In genomic region chr6:119484598-119484997, GRCh38 we compare ENCODE assay signal across 15 cellular contexts.
DNase-seq lines count a peak whose midpoint lies in the region; ATAC-seq and TF ChIP-seq lines count a peak whose summit lies in the region.
"Had no signal": no experiment of that assay in that cellular context is flagged by ENCODE, and none has a peak within 500 bp of the region (broad histone marks: within the 10 kb centered on the region; RNA-seq: fewer than 3 reads in every experiment).

No MANE protein-coding gene starts in this region.

- H3K4me1 ChIP-seq in mucosa of descending colon (ENCODE audit: low read depth) (peaks cover 18% of the 10 kb centered on the region), tibial nerve (no peaks in the 10 kb centered on the region)

- TF ChIP-seq CTCF in AG10803 (conservative IDR thresholded peaks at IDR 0.05; ENCODE audit: low read length) = no peak
- no peak for TF ChIP-seq CTCF in LNCaP clone FGC (IDR thresholded peaks at IDR 0.05; ENCODE audit: control insufficient read depth, extremely low read depth, insufficient read depth)
- TF ChIP-seq CTCF in mucosa of descending colon (IDR thresholded peaks at IDR 0.05) = no peak
- no peak for TF ChIP-seq CTCF in tibial nerve (IDR thresholded peaks at IDR 0.05)

- H3K9me3 ChIP-seq in mucosa of descending colon (no peaks in the 10 kb centered on the region), tibial nerve (peaks cover 0 to 8% (median 0%) of the 10 kb centered on the region in 4 donors)
- H3K9me3 ChIP-seq: gastroesophageal sphincter had no signal

- no peak for TF ChIP-seq EP300 in tibial nerve (IDR thresholded peaks at IDR 0.05)

- ATAC-seq in mucosa of descending colon (peak; percentile 8), GM21576 (IDR thresholded peaks at IDR 0.05; ENCODE audit: unreplicated experiment) (no peak)
- ATAC-seq: activated CD8-positive, alpha-beta memory T cell treated with anti-CD3 and anti-CD28 coated beads, Interleukin-2, amount 10 ng/mL, durations not matched to agents 7 days and 5 days; gastroesophageal sphincter had no signal

- no peak for TF ChIP-seq POLR2A in tibial nerve (IDR thresholded peaks at IDR 0.05)

- intact Hi-C loops in mucosa of descending colon (cut with DNase I, micrococcal nuclease) = no loop called here

- H3K4me3 ChIP-seq in AG10803 (ENCODE audit: low read length) (no peak overlapping the region), LNCaP clone FGC (ENCODE audit: low read depth, low read length) (no peak overlapping the region), mucosa of descending colon (no peak overlapping the region), tibial nerve (no peak overlapping the region)
- H3K4me3 ChIP-seq: gastroesophageal sphincter, skin epidermis had no signal

- no peaks in the 10 kb centered on the region for H3K27me3 ChIP-seq in tibial nerve
- H3K27me3 ChIP-seq: gastroesophageal sphincter had no signal

- 73 to 77% methylated on average over 5 of the region's 5 CpGs for WGBS in tibial nerve, 2 donors

- no peaks in the 10 kb centered on the region for H3K36me3 ChIP-seq in mucosa of descending colon (ENCODE audit: low read depth)
- no peaks in the 10 kb centered on the region for H3K36me3 ChIP-seq in tibial nerve
- H3K36me3 ChIP-seq: gastroesophageal sphincter had no signal

- DNase-seq in AG10803 (ENCODE audit: low read depth) (peak; percentile 92), LNCaP clone FGC (ENCODE audit: low read depth) (peak; percentile 83), ecto neural progenitor cell (ENCODE audit: low spot score) (peak; percentile 41), mucosa of descending colon (no peak), putamen (ENCODE audit: low spot score) (no peak), tibial nerve (ENCODE audit: low spot score in 2 of 2) (no peak)
- DNase-seq in NK-92 treated with Interleukin-12 subunit alpha and Interleukin-12 subunit beta, amount 100 ng/mL, for 24 hours (lab: John Stamatoyannopoulos, UW) = no peak
- DNase-seq: activated CD8-positive, alpha-beta memory T cell treated with anti-CD3 and anti-CD28 coated beads, Interleukin-2, amount 10 ng/mL, durations not matched to agents 7 days and 5 days; CD4-positive, CD25-positive, alpha-beta regulatory T cell; NCI-H1417; NCI-H82 had no signal

- H3K27ac ChIP-seq in tibial nerve = no peak overlapping the region
- H3K27ac ChIP-seq: gastroesophageal sphincter, HL-60 had no signal

Comparison
In these comparisons a context has a peak if more than half of its experiments do, and no peak if none do; other contexts are left out.
1. DNase-seq: peak in AG10803 (single experiment), LNCaP clone FGC (single experiment) and ecto neural progenitor cell (single experiment); none in mucosa of descending colon (0 of 3), putamen (single experiment), NK-92 treated with Interleukin-12 subunit alpha and Interleukin-12 subunit beta, amount 100 ng/mL, for 24 hours (single experiment) and tibial nerve (0 of 2).